14 cellular contexts compared by ENCODE assay signal in the genomic region with DNA sequence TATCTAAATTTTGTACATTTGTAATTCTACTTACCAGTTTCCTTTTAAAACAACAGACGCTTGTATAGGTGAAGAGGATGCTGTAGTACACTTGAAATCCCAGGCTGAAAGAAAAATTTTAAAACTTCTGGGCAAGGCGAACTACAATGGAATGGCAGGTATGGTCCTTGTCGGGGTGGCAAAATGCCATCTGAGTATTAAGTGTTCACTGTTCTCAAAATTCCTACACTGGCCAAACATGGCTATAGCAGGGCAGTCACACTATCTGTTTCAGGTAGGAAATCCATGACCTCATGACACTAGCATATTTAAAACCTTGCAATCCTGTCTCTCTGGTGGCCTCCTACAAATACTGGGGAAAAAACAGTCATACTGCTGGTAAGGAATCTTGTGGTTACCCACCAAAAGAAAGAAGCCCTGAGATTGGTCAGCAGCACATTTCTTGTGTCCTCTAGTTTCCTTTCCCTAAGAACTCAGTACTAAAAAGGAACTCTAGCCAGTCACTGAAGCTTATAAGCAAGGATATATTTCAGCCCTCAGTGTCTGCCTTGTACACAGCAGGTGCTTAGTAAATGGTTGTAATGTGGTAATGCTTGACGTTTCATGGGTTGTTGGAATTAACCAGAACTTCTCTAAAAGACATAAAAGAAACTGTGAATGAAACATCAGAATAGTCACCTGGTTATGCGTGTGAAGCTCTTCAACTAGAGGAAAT. TPM values are rescaled to one million over a fixed set of nuclear protein-coding genes. Genes with fewer than 3 reads are reported as not detected.
DNase-seq lines count a peak whose midpoint lies in the region; ATAC-seq, FAIRE-seq and TF ChIP-seq lines count a peak whose summit lies in the region.
"Had no signal": no experiment of that assay in that cellular context is flagged by ENCODE, and none has a peak within 500 bp of the region (broad histone marks: within the 10 kb centered on the region; RNA-seq: fewer than 3 reads in every experiment).

No MANE protein-coding gene starts in this region.

- H3K4me2 ChIP-seq in smooth muscle cell: peak overlapping the region; percentile 49

- H3K36me3 ChIP-seq in smooth muscle cell (ENCODE audit: low read depth): no peaks in the 10 kb centered on the region

- no peak for ATAC-seq in GM18907 (IDR thresholded peaks at IDR 0.05; ENCODE audit: unreplicated experiment)

- peak overlapping the region; percentile 61 for H3K9ac ChIP-seq in smooth muscle cell (ENCODE audit: low read depth)

- peak; percentile 87 for FAIRE-seq in GM12892 (lab: Jason Lieb, UNC)

- H3K9me3 ChIP-seq in smooth muscle cell (replicated peaks; ENCODE audit: low read depth): no peaks in the 10 kb centered on the region
- H3K9me3 ChIP-seq: Caco-2, testis had no signal

- H3K4me3 ChIP-seq in fibroblast of mammary gland (ENCODE audit: control insufficient read depth, low read depth, low read length) (no peak overlapping the region), smooth muscle cell (no peak overlapping the region)
- H3K4me3 ChIP-seq: skin epidermis, testis had no signal

- no peaks in the 10 kb centered on the region for H3K79me2 ChIP-seq in smooth muscle cell (ENCODE audit: low read depth)

- WGBS in smooth muscle cell (ENCODE audit: low lambda C conversion rate): 82% methylated on average over 5 of the region's 5 CpGs

- H2AFZ ChIP-seq in smooth muscle cell (ENCODE audit: low read depth): no peak overlapping the region

- no peaks in the 10 kb centered on the region for H3K4me1 ChIP-seq in smooth muscle cell (ENCODE audit: low read depth)

- DNase-seq in GM12892 (ENCODE audit: insufficient read length): no peak
- DNase-seq in OCI-M1 (lab: John Stamatoyannopoulos, UW): peak; percentile 42
- DNase-seq in fibroblast of mammary gland (ENCODE audit: low read depth): peak; percentile 79
- no peak for DNase-seq in smooth muscle cell (lab: John Stamatoyannopoulos, UW; ENCODE audit: unreplicated experiment)
- DNase-seq in NCI-H146 (lab: John Stamatoyannopoulos, UW): no peak
- no peak for DNase-seq in stimulated activated CD4-positive, alpha-beta T cell treated with anti-CD3 and anti-CD28 coated beads, Interleukin-2, amount 100 ng/mL, for 24 hours
- no peak for DNase-seq in retina
- DNase-seq: Caco-2, NCI-H1694, NCI-H748 treated with DMSO at 0.1 percent for 48 hours, SIG-M5, testis had no signal

- H3K27ac ChIP-seq in smooth muscle cell (ENCODE audit: low read depth): peak overlapping the region; percentile 82
- H3K27ac ChIP-seq: testis had no signal

- no peak; the same call in 1 of the 2 replicates for TF ChIP-seq POLR2A in GM12892 (IDR thresholded peaks at IDR 0.05; ENCODE audit: low read depth, low read length)

- H3F3A ChIP-seq in smooth muscle cell (ENCODE audit: low read depth): no peaks in the 10 kb centered on the region

- TF ChIP-seq CTCF in fibroblast of mammary gland (conservative IDR thresholded peaks at IDR 0.05; ENCODE audit: control insufficient read depth, insufficient read depth, low read depth, low read length) (no peak), smooth muscle cell (IDR thresholded peaks at IDR 0.05; ENCODE audit: borderline replicate concordance, insufficient read depth, poor library complexity, severe bottlenecking) (no peak)

- H3K27me3 ChIP-seq in smooth muscle cell (ENCODE audit: low read depth): no peaks in the 10 kb centered on the region
- H3K27me3 ChIP-seq: testis had no signal

- no peaks in the 10 kb centered on the region for H4K20me1 ChIP-seq in smooth muscle cell (ENCODE audit: low read depth)

RNA-seq across cellular contexts. Expression of gene ZC3H12C, which starts 5.2 kb away (rescaled TPM):
- polyA plus RNA-seq in GM12892 (2012; ENCODE audit: missing spikeins): 15.0 TPM
- 10.5 and 10.6 TPM in 2 replicates for total RNA-seq in smooth muscle cell
- polyA plus RNA-seq in smooth muscle cell: 1.6 and 1.9 TPM in 2 replicates

Comparison
In these comparisons a context has a peak if more than half of its experiments do, and no peak if none do; other contexts are left out.
1. DNase-seq: peak in OCI-M1 (single experiment) and fibroblast of mammary gland (single experiment); none in GM12892 (single experiment), smooth muscle cell (single experiment), NCI-H146 (single experiment), stimulated activated CD4-positive, alpha-beta T cell treated with anti-CD3 and anti-CD28 coated beads, Interleukin-2, amount 100 ng/mL, for 24 hours (0 of 2) and retina (single experiment).